14 cellular contexts compared by ENCODE assay signal in genomic region chr3:192570315-192570714, GRCh38.
"Had no signal": no experiment of that assay in that cellular context is flagged by ENCODE, and none has a peak within 500 bp of the region (broad histone marks: within the 10 kb centered on the region; RNA-seq: fewer than 3 reads in every experiment).

No MANE protein-coding gene starts in this region.

- H3K4me3 ChIP-seq: cardiac muscle cell, mucosa of descending colon had no signal

- H3K4me1 ChIP-seq: prostate gland had no signal

- H3K27ac ChIP-seq: cardiac muscle cell, upper lobe of left lung had no signal

- DNase-seq: activated CD4-positive, alpha-beta memory T cell treated with anti-CD3 and anti-CD28 coated beads, Interleukin-2, amount 10 ng/mL, durations not matched to agents 7 days and 5 days; activated CD4-positive, alpha-beta T cell treated with anti-CD3 and anti-CD28 coated beads for 48 hours; activated CD4-positive, CD25-positive, alpha-beta regulatory T cell; activated CD8-positive, alpha-beta memory T cell treated with anti-CD3 and anti-CD28 coated beads, Interleukin-2, amount 10 ng/mL, durations not matched to agents 7 days and 5 days; effector memory CD8-positive, alpha-beta T cell; mucosa of descending colon; naive B cell; stimulated activated CD4-positive, alpha-beta T cell treated with anti-CD3 and anti-CD28 coated beads, Interleukin-4, amount 100 ng/mL, for 24 hours; T1000; upper lobe of left lung had no signal

- H3K27me3 ChIP-seq: cardiac muscle cell, upper lobe of left lung had no signal

- ATAC-seq: activated CD8-positive, alpha-beta memory T cell treated with anti-CD3 and anti-CD28 coated beads, Interleukin-2, amount 10 ng/mL, durations not matched to agents 7 days and 5 days; effector memory CD8-positive, alpha-beta T cell; mucosa of descending colon; stimulated activated effector memory CD8-positive, alpha-beta T cell treated with anti-CD3 and anti-CD28 coated beads, Interleukin-12 subunit alpha, Interleukin-12 subunit beta, amount 100 ng/mL, for 72 hours had no signal

- H3K9me3 ChIP-seq: mucosa of descending colon, prostate gland, thoracic aorta, upper lobe of left lung had no signal

- H3K36me3 ChIP-seq: cardiac muscle cell, prostate gland, thoracic aorta, upper lobe of left lung had no signal
